17 cellular contexts compared by ENCODE assay signal in genomic region chr10:3242251-3242650, GRCh38.
DNase-seq lines count a peak whose midpoint lies in the region; ATAC-seq, FAIRE-seq and TF ChIP-seq lines count a peak whose summit lies in the region.
"Had no signal": no experiment of that assay in that cellular context is flagged by ENCODE, and none has a peak within 500 bp of the region (broad histone marks: within the 10 kb centered on the region; RNA-seq: fewer than 3 reads in every experiment).

No MANE protein-coding gene starts in this region.

- H3K4me3 Mint-ChIP-seq in activated CD4-positive, alpha-beta T cell treated with anti-CD3 and anti-CD28 coated beads, Interleukin-2, amount 10 ng/mL, durations not matched to agents 24 days and 14 days = no peak overlapping the region
- H3K4me3 Mint-ChIP-seq: CD14-positive monocyte; CD8-positive, alpha-beta T cell had no signal

- H2AK5ac ChIP-seq in IMR-90 (ENCODE audit: low read depth, low read length) (peak overlapping the region; percentile 100), mesendoderm (ENCODE audit: low read length) (peak overlapping the region; percentile 49)

- FAIRE-seq in GM12891 (lab: Jason Lieb, UNC) (peak; percentile 86), pancreas (lab: Jason Lieb, UNC) (no peak)
- FAIRE-seq: A204.1, GM18507 had no signal

- H3K36me3 ChIP-seq in IMR-90 (ENCODE audit: control insufficient read depth, insufficient read depth, low read length) (no peaks in the 10 kb centered on the region), mesendoderm (ENCODE audit: control insufficient read depth, insufficient read depth, low read length) (no peaks in the 10 kb centered on the region), pancreas (no peaks in the 10 kb centered on the region)
- H3K36me3 ChIP-seq: HAP-1 had no signal

- peak overlapping the region; percentile 38 for H2AFZ ChIP-seq in IMR-90 (replicated peaks; ENCODE audit: low read length, poor library complexity)

- H3K4me1 Mint-ChIP-seq in activated CD4-positive, alpha-beta T cell treated with anti-CD3 and anti-CD28 coated beads, Interleukin-2, amount 10 ng/mL, durations not matched to agents 24 days and 14 days = peaks cover 3% of the 10 kb centered on the region

- H3K4me2 ChIP-seq in IMR-90 (ENCODE audit: low read depth, low read length) = no peak overlapping the region
- H3K4me2 ChIP-seq in mesendoderm (ENCODE audit: low read length) = no peak overlapping the region

- TF ChIP-seq POLR2A in GM12891 (IDR thresholded peaks at IDR 0.05; ENCODE audit: low read depth, low read length) (no peak), IMR-90 (IDR thresholded peaks at IDR 0.05; ENCODE audit: low read depth, low read length) (no peak)

- peak overlapping the region; percentile 44; the same call in 1 of the 2 replicates for H2BK120ac ChIP-seq in IMR-90 (ENCODE audit: low read depth, low read length)
- H2BK120ac ChIP-seq in mesendoderm (ENCODE audit: low read depth, low read length) = no peak overlapping the region

- H3K4ac ChIP-seq in IMR-90 (ENCODE audit: low read depth, low read length) (peak overlapping the region; percentile 80), mesendoderm (ENCODE audit: low read depth, low read length) (no peak overlapping the region)

- no peak overlapping the region for H2AK9ac ChIP-seq in IMR-90 (replicated peaks; ENCODE audit: low read depth, low read length, poor library complexity)

- H2BK20ac ChIP-seq in IMR-90 (ENCODE audit: low read depth, low read length) = no peak overlapping the region; the same call in 1 of the 2 replicates

- H3K18ac ChIP-seq in IMR-90 (ENCODE audit: low read depth, low read length) (no peak overlapping the region), mesendoderm (ENCODE audit: low read length) (no peak overlapping the region)

- no peak overlapping the region for H3K9ac ChIP-seq in IMR-90 (ENCODE audit: low read depth, low read length)
- no peak overlapping the region for H3K9ac ChIP-seq in mesendoderm (ENCODE audit: low read length)

- H4K20me1 ChIP-seq in IMR-90 (ENCODE audit: insufficient read depth, low read length) = no peaks in the 10 kb centered on the region

- no peaks in the 10 kb centered on the region for H3K36me3 Mint-ChIP-seq in activated CD4-positive, alpha-beta T cell treated with anti-CD3 and anti-CD28 coated beads, Interleukin-2, amount 10 ng/mL, durations not matched to agents 24 days and 14 days (ENCODE audit: low read depth)
- H3K36me3 Mint-ChIP-seq: CD14-positive monocyte; CD8-positive, alpha-beta T cell had no signal

- dilution Hi-C loops in IMR-90 (cut with HindIII; ENCODE audit: low sequenced_read_pairs, unreplicated experiment) = no loop called here

- H3K4me3 ChIP-seq in IMR-90 (ENCODE audit: insufficient read depth, low read depth, low read length) (no peak overlapping the region), mesendoderm (ENCODE audit: low read length) (no peak overlapping the region), pancreas (no peak overlapping the region)
- H3K4me3 ChIP-seq: HAP-1 had no signal

- H4K5ac ChIP-seq in IMR-90 (ENCODE audit: low read depth, low read length) (no peak overlapping the region; the same call in 1 of the 2 replicates), mesendoderm (ENCODE audit: low read length) (no peak overlapping the region)

- H3K79me1 ChIP-seq in IMR-90 (ENCODE audit: low read depth in 1 of 2, low read length in 2 of 2) (peaks cover 0 to 11% of the 10 kb centered on the region in 2 experiments; a peak in 1 of 4 replicates), mesendoderm (ENCODE audit: low read length) (no peaks in the 10 kb centered on the region)

- CTCF ChIA-PET in IMR-90 (lab: Yijun Ruan, JAX) = no interaction called here

- no peak for ATAC-seq in IMR-90 (ENCODE audit: low read depth)
- no peak for ATAC-seq in pancreas
- ATAC-seq: CD8-positive, alpha-beta T cell had no signal

- H3K27ac Mint-ChIP-seq in activated CD4-positive, alpha-beta T cell treated with anti-CD3 and anti-CD28 coated beads, Interleukin-2, amount 10 ng/mL, durations not matched to agents 24 days and 14 days = no peak overlapping the region
- H3K27ac Mint-ChIP-seq: CD14-positive monocyte; CD8-positive, alpha-beta T cell had no signal

- in situ Hi-C loops in IMR-90 (cut with MboI; ENCODE audit: low sequenced_read_pairs) = loop anchor here (10.0 kb wide), 1 partner anchor 1523 kb away; no protein-coding TSS in a partner anchor

- WGBS in IMR-90 (ENCODE audit: extremely low coverage in 2 of 2, insufficient read length in 1 of 2), 2 experiments = 86% methylated on average over 1 of the region's 2 CpGs; no CpG with 5 or more reads in 1 of the 2 experiments
- no CpG with 5 or more reads among the region's 2 CpGs for WGBS in mesendoderm (ENCODE audit: extremely low coverage, insufficient coverage, low lambda C conversion rate)
- 25 to 55% methylated on average over 2 of the region's 2 CpGs for WGBS in pancreas, 2 donors

- TF ChIP-seq RAD21 in IMR-90 (IDR thresholded peaks at IDR 0.05; ENCODE audit: low read length) = no peak

- H2BK15ac ChIP-seq in IMR-90 (ENCODE audit: low read depth, low read length) (peak overlapping the region; percentile 62; the same call in 2 of the 3 replicates), mesendoderm (replicated peaks; ENCODE audit: low read depth) (no peak overlapping the region)

- H2BK5ac ChIP-seq in IMR-90 (ENCODE audit: low read depth, low read length, poor library complexity, severe bottlenecking) = peak overlapping the region; percentile 73
- H2BK5ac ChIP-seq in mesendoderm (ENCODE audit: low read length) = no peak overlapping the region

- H4K91ac ChIP-seq in IMR-90 (ENCODE audit: insufficient read depth, low read depth, low read length) = peak overlapping the region; percentile 46

- no peak for TF ChIP-seq CTCF in IMR-90 (conservative IDR thresholded peaks at IDR 0.05; ENCODE audit: low read depth, low read length)
- no peak for TF ChIP-seq CTCF in pancreas (IDR thresholded peaks at IDR 0.05)

- peaks cover 44% of the 10 kb centered on the region for H3K27me3 Mint-ChIP-seq in activated CD4-positive, alpha-beta T cell treated with anti-CD3 and anti-CD28 coated beads, Interleukin-2, amount 10 ng/mL, durations not matched to agents 24 days and 14 days

- H3K4me1 ChIP-seq in IMR-90 (ENCODE audit: control insufficient read depth, insufficient read depth, low read length) (peaks cover 9% of the 10 kb centered on the region; the same call in 1 of the 2 replicates), mesendoderm (ENCODE audit: control insufficient read depth, low read depth, low read length) (no peaks in the 10 kb centered on the region), pancreas (no peaks in the 10 kb centered on the region)
- H3K4me1 ChIP-seq: HAP-1 had no signal

- H3K27ac ChIP-seq in IMR-90 (ENCODE audit: insufficient read depth, low read length) (no peak overlapping the region), mesendoderm (ENCODE audit: low read depth, low read length) (no peak overlapping the region), pancreas (no peak overlapping the region)
- H3K27ac ChIP-seq: HL-60 had no signal

- H3K27me3 ChIP-seq in IMR-90 (ENCODE audit: control insufficient read depth, insufficient read depth, low read length) (no peaks in the 10 kb centered on the region), mesendoderm (ENCODE audit: insufficient read depth, low read length, poor library complexity) (no peaks in the 10 kb centered on the region), pancreas (no peaks in the 10 kb centered on the region)

- peak overlapping the region; percentile 90 for H3K14ac ChIP-seq in IMR-90 (replicated peaks; ENCODE audit: low read depth, low read length)

- no peak overlapping the region for H3K23ac ChIP-seq in IMR-90 (ENCODE audit: low read depth, low read length)
- H3K23ac ChIP-seq in mesendoderm (ENCODE audit: low read length) = no peak overlapping the region

- H4K8ac ChIP-seq in IMR-90 (ENCODE audit: low read depth in 2 of 2, low read length in 2 of 2) (peak overlapping the region in 1 of 2 experiments; percentile 43; a peak in 1 of 4 replicates), mesendoderm (ENCODE audit: low read depth, low read length) (no peak overlapping the region)

- BruUV-seq in IMR-90 (replicated peaks; lab: Mats Ljungman, UMichigan) = no TSS peak

- no peak overlapping the region for H3K56ac ChIP-seq in IMR-90 (ENCODE audit: extremely low read depth, insufficient read depth, low read length)
- peak overlapping the region; percentile 59 for H3K56ac ChIP-seq in mesendoderm (ENCODE audit: low read length)

- H3K9me1 ChIP-seq in IMR-90 (ENCODE audit: insufficient read depth, low read length) = peaks cover 6% of the 10 kb centered on the region

- H3K79me2 ChIP-seq in mesendoderm (ENCODE audit: control insufficient read depth, insufficient read depth, low read length) = no peaks in the 10 kb centered on the region

- no peak for DNase-seq in GM12891 (ENCODE audit: insufficient read length, low spot score)
- DNase-seq in IMR-90 = no peak
- no peak for DNase-seq in mesendoderm
- DNase-seq in pancreas = no peak
- DNase-seq in activated CD4-positive, alpha-beta T cell treated with anti-CD3 and anti-CD28 coated beads, Interleukin-2, amount 10 ng/mL, durations not matched to agents 24 days and 14 days = no peak
- DNase-seq in NCI-H69 (lab: John Stamatoyannopoulos, UW) = no peak
- DNase-seq in NCI-H526 treated with DMSO at 0.1 percent for 48 hours (lab: John Stamatoyannopoulos, UW) = no peak
- DNase-seq: CD8-positive, alpha-beta T cell; COR-L47; GF-D8; GOT3; KG1 had no signal

- intact Hi-C loops in IMR-90 (cut with micrococcal nuclease) = no loop called here
- intact Hi-C loops in pancreas (cut with DNase I) = loop anchor here in 1 of 3 donors (5.0 kb wide), 1 partner anchor 1420 kb away; no protein-coding TSS in a partner anchor
- intact Hi-C loops in activated CD4-positive, alpha-beta T cell treated with anti-CD3 and anti-CD28 coated beads, Interleukin-2, amount 10 ng/mL, durations not matched to agents 24 days and 14 days (cut with micrococcal nuclease) = no loop called here

- H3K9me3 ChIP-seq in IMR-90 (ENCODE audit: control insufficient read depth, insufficient read depth, low read length) (no peaks in the 10 kb centered on the region), pancreas (no peaks in the 10 kb centered on the region)
- H3K9me3 ChIP-seq: HAP-1 had no signal

- POLR2A ChIA-PET in IMR-90 (lab: Charles Lee; ENCODE audit: unreplicated experiment) = no interaction called here

- H3K9me3 Mint-ChIP-seq in activated CD4-positive, alpha-beta T cell treated with anti-CD3 and anti-CD28 coated beads, Interleukin-2, amount 10 ng/mL, durations not matched to agents 24 days and 14 days = no peaks in the 10 kb centered on the region
- H3K9me3 Mint-ChIP-seq: CD8-positive, alpha-beta T cell had no signal

TF ChIP-seq in GM12891, 5 proteins besides CTCF, POLR2A, EP300 and RAD21 (continues in another document):
- TF ChIP-seq PAX5 (IDR thresholded peaks at IDR 0.05; ENCODE audit: insufficient read depth, low read length, severe bottlenecking) (no peak), POLR2AphosphoS5 (IDR thresholded peaks at IDR 0.05; ENCODE audit: low read depth, low read length) (no peak), SPI1 (IDR thresholded peaks at IDR 0.05; ENCODE audit: low read depth, low read length) (no peak)

TF ChIP-seq in IMR-90, 13 proteins besides CTCF, POLR2A, EP300 and RAD21 (continues in another document):
- no peak for TF ChIP-seq CHD1 (IDR thresholded peaks at IDR 0.05; ENCODE audit: low read depth, low read length)
- no peak for TF ChIP-seq MAFK (IDR thresholded peaks at IDR 0.05; ENCODE audit: low read depth, low read length)
- no peak for TF ChIP-seq BHLHE40 (IDR thresholded peaks at IDR 0.05; ENCODE audit: low read depth, low read length)
- TF ChIP-seq CEBPB (IDR thresholded peaks at IDR 0.05; ENCODE audit: low read depth, low read length) = no peak
